In the genomic region with DNA sequence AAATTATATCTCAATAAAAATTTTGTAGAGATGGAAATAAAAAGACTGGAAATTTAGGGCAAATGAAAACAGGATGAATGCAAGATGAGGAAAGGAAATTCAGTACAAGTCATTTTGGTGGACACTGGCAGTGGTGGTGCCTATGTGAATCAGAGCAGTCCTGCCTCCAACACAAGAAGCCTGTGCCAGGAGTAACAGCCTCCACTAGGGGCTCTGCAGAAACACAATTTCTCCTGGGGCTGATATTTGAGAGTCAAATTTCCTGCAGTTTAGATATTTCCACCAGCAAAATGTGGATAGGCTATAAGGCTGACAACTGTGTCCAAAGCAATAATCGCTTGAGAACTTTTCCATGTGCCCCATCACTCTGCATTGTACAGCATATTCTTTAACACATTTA, we compare ENCODE assay signal across 9 cellular contexts. TPM values are rescaled to one million over a fixed set of nuclear protein-coding genes. Genes with fewer than 3 reads are reported as not detected.
DNase-seq lines count a peak whose midpoint lies in the region; ATAC-seq and TF ChIP-seq lines count a peak whose summit lies in the region.
"Had no signal": no experiment of that assay in that cellular context is flagged by ENCODE, and none has a peak within 500 bp of the region (broad histone marks: within the 10 kb centered on the region; RNA-seq: fewer than 3 reads in every experiment).

No MANE protein-coding gene starts in this region.

- no peak overlapping the region for H3K27ac ChIP-seq in liver (ENCODE audit: low read depth in 1 of 2, low read length in 2 of 2)

- no peak overlapping the region for H3K9ac ChIP-seq in liver (ENCODE audit: low read depth in 1 of 2, low read length in 2 of 2)

- H3K4me1 Mint-ChIP-seq in natural killer cell = peaks cover 12 to 13% of the 10 kb centered on the region in 2 donors
- H3K4me1 Mint-ChIP-seq in natural killer cell treated with Interleukin-12 subunit alpha and Interleukin-12 subunit beta and Interleukin-15 and Interleukin-18, amount 100 ng/mL, for 72 hours (ENCODE audit: low read depth in 2 of 2) = peaks cover 0 to 10% of the 10 kb centered on the region in 2 donors

- DNase-seq in natural killer cell (no peak), cardiac fibroblast (ENCODE audit: low read depth in 2 of 2) (peak; percentile 46 to 75), NCI-H510A (lab: John Stamatoyannopoulos, UW) (no peak)
- no peak for DNase-seq in natural killer cell treated with Interleukin-12 subunit alpha and Interleukin-12 subunit beta and Interleukin-15 and Interleukin-18, amount 100 ng/mL, for 72 hours (ENCODE audit: low spot score)
- DNase-seq: CD4-positive, alpha-beta T cell had no signal

- H3K4me3 Mint-ChIP-seq in natural killer cell = no peak overlapping the region
- H3K4me3 Mint-ChIP-seq in natural killer cell treated with Interleukin-12 subunit alpha and Interleukin-12 subunit beta and Interleukin-15 and Interleukin-18, amount 100 ng/mL, for 72 hours = no peak overlapping the region
- H3K4me3 Mint-ChIP-seq: CD4-positive, alpha-beta T cell had no signal

- no peak overlapping the region for H3K27ac Mint-ChIP-seq in natural killer cell
- no peak overlapping the region for H3K27ac Mint-ChIP-seq in natural killer cell treated with Interleukin-12 subunit alpha and Interleukin-12 subunit beta and Interleukin-15 and Interleukin-18, amount 100 ng/mL, for 72 hours
- H3K27ac Mint-ChIP-seq: CD4-positive, alpha-beta T cell had no signal

- no peaks in the 10 kb centered on the region for H3K9me3 Mint-ChIP-seq in natural killer cell
- no peaks in the 10 kb centered on the region for H3K9me3 Mint-ChIP-seq in natural killer cell treated with Interleukin-12 subunit alpha and Interleukin-12 subunit beta and Interleukin-15 and Interleukin-18, amount 100 ng/mL, for 72 hours
- H3K9me3 Mint-ChIP-seq: CD4-positive, alpha-beta T cell had no signal

- TF ChIP-seq RAD21 in liver (IDR thresholded peaks at IDR 0.05) = peak; percentile 69 to 78

- intact Hi-C loops in natural killer cell (cut with micrococcal nuclease) = loop anchor here (10.0 kb wide), 1 partner anchor 803 kb away; no protein-coding TSS in a partner anchor

- no peaks in the 10 kb centered on the region for H3K36me3 Mint-ChIP-seq in natural killer cell
- H3K36me3 Mint-ChIP-seq in natural killer cell treated with Interleukin-12 subunit alpha and Interleukin-12 subunit beta and Interleukin-15 and Interleukin-18, amount 100 ng/mL, for 72 hours = no peaks in the 10 kb centered on the region

- H3K4me1 ChIP-seq in liver (ENCODE audit: control insufficient read depth in 4 of 4, insufficient read depth in 4 of 4, low read length in 3 of 4) = peaks cover 6 to 14% (median 12%) of the 10 kb centered on the region in 4 donors

- no peak overlapping the region for H3K4me3 ChIP-seq in cardiac fibroblast (replicated peaks in 1 of 2; ENCODE audit: low read depth in 2 of 2, low read length in 2 of 2)
- H3K4me3 ChIP-seq in liver (ENCODE audit: low read depth in 1 of 3, low read length in 3 of 3) = no peak overlapping the region

- 63% methylated on average over 1 of the region's 1 CpG for WGBS in liver

- ATAC-seq in natural killer cell (no peak), GM18511 (IDR thresholded peaks at IDR 0.05; ENCODE audit: unreplicated experiment) (no peak), GM18873 (IDR thresholded peaks at IDR 0.05; ENCODE audit: low FRiP score, unreplicated experiment) (no peak)
- ATAC-seq in natural killer cell treated with Interleukin-12 subunit alpha and Interleukin-12 subunit beta and Interleukin-15 and Interleukin-18, amount 100 ng/mL, for 72 hours = no peak
- no peak for ATAC-seq in activated CD4-positive, CD25-positive, alpha-beta regulatory T cell treated with anti-CD3 and anti-CD28 coated beads, Interleukin-2, amount 50 U/mL, for 24 hours

- H3K27me3 ChIP-seq in liver (ENCODE audit: control insufficient read depth in 4 of 4, insufficient read depth in 4 of 4, low read length in 3 of 4) = no peaks in the 10 kb centered on the region

- no peaks in the 10 kb centered on the region for H3K9me3 ChIP-seq in liver (ENCODE audit: control insufficient read depth in 4 of 4, low read length in 3 of 4)

- H3K27me3 Mint-ChIP-seq in natural killer cell (ENCODE audit: low read depth in 2 of 2) = peaks cover 36 to 82% of the 10 kb centered on the region in 2 donors
- H3K27me3 Mint-ChIP-seq in natural killer cell treated with Interleukin-12 subunit alpha and Interleukin-12 subunit beta and Interleukin-15 and Interleukin-18, amount 100 ng/mL, for 72 hours = peaks cover 15 to 32% of the 10 kb centered on the region in 2 donors

- TF ChIP-seq CTCF in natural killer cell (IDR thresholded peaks at IDR 0.05) (peak; percentile 21), cardiac fibroblast (IDR thresholded peaks at IDR 0.05; ENCODE audit: low read depth, low read length) (peak; percentile 62), liver (IDR thresholded peaks at IDR 0.05; ENCODE audit: low read depth, low read length, missing input control) (peak; percentile 48)

- H3K36me3 ChIP-seq in liver (ENCODE audit: control insufficient read depth in 4 of 4, insufficient read depth in 3 of 4, low read depth in 1 of 4, low read length in 3 of 4) = no peaks in the 10 kb centered on the region

TF ChIP-seq in liver, 16 proteins besides CTCF, POLR2A, EP300 and RAD21:
- no peak for TF ChIP-seq HNF4G (IDR thresholded peaks at IDR 0.05)
- TF ChIP-seq NR2F2 (IDR thresholded peaks at IDR 0.05) = no peak
- no peak for TF ChIP-seq FOXA1 (IDR thresholded peaks at IDR 0.05)
- TF ChIP-seq, protein P1, sequence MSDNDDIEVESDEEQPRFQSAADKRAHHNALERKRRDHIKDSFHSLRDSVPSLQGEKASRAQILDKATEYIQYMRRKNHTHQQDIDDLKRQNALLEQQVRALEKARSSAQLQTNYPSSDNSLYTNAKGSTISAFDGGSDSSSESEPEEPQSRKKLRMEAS (IDR thresholded peaks at IDR 0.05) = no peak
- TF ChIP-seq EGR1 (IDR thresholded peaks at IDR 0.05; ENCODE audit: low read depth in 2 of 2) = no peak
- no peak for TF ChIP-seq RXRA (IDR thresholded peaks at IDR 0.05)
- TF ChIP-seq, protein P2, sequence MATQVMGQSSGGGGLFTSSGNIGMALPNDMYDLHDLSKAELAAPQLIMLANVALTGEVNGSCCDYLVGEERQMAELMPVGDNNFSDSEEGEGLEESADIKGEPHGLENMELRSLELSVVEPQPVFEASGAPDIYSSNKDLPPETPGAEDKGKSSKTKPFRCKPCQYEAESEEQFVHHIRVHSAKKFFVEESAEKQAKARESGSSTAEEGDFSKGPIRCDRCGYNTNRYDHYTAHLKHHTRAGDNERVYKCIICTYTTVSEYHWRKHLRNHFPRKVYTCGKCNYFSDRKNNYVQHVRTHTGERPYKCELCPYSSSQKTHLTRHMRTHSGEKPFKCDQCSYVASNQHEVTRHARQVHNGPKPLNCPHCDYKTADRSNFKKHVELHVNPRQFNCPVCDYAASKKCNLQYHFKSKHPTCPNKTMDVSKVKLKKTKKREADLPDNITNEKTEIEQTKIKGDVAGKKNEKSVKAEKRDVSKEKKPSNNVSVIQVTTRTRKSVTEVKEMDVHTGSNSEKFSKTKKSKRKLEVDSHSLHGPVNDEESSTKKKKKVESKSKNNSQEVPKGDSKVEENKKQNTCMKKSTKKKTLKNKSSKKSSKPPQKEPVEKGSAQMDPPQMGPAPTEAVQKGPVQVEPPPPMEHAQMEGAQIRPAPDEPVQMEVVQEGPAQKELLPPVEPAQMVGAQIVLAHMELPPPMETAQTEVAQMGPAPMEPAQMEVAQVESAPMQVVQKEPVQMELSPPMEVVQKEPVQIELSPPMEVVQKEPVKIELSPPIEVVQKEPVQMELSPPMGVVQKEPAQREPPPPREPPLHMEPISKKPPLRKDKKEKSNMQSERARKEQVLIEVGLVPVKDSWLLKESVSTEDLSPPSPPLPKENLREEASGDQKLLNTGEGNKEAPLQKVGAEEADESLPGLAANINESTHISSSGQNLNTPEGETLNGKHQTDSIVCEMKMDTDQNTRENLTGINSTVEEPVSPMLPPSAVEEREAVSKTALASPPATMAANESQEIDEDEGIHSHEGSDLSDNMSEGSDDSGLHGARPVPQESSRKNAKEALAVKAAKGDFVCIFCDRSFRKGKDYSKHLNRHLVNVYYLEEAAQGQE (IDR thresholded peaks at IDR 0.05) = no peak
- no peak for TF ChIP-seq HNF4A (conservative IDR thresholded peaks at IDR 0.05)
- TF ChIP-seq, protein P3, sequence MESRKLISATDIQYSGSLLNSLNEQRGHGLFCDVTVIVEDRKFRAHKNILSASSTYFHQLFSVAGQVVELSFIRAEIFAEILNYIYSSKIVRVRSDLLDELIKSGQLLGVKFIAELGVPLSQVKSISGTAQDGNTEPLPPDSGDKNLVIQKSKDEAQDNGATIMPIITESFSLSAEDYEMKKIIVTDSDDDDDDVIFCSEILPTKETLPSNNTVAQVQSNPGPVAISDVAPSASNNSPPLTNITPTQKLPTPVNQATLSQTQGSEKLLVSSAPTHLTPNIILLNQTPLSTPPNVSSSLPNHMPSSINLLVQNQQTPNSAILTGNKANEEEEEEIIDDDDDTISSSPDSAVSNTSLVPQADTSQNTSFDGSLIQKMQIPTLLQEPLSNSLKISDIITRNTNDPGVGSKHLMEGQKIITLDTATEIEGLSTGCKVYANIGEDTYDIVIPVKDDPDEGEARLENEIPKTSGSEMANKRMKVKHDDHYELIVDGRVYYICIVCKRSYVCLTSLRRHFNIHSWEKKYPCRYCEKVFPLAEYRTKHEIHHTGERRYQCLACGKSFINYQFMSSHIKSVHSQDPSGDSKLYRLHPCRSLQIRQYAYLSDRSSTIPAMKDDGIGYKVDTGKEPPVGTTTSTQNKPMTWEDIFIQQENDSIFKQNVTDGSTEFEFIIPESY (IDR thresholded peaks at IDR 0.05) = no peak
- TF ChIP-seq TAF1 (conservative IDR thresholded peaks at IDR 0.05) = no peak
- TF ChIP-seq SP1 (IDR thresholded peaks at IDR 0.05) = no peak
- TF ChIP-seq, protein P4, sequence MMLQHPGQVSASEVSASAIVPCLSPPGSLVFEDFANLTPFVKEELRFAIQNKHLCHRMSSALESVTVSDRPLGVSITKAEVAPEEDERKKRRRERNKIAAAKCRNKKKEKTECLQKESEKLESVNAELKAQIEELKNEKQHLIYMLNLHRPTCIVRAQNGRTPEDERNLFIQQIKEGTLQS (IDR thresholded peaks at IDR 0.05) = no peak
- TF ChIP-seq YY1 (IDR thresholded peaks at IDR 0.05) = no peak
- no peak for TF ChIP-seq GABPA (IDR thresholded peaks at IDR 0.05 in 1 of 2, conservative IDR thresholded peaks at IDR 0.05 in 1 of 2)
- TF ChIP-seq FOXA2 (IDR thresholded peaks at IDR 0.05) = no peak

RNA-seq across cellular contexts. Expression of a gene that starts 4.7 kb away (rescaled TPM):
- total RNA-seq in natural killer cell (10 to 100 TPM; 16.9 to 22.9 (median 21.6) TPM), liver (1 to 10 TPM; 3.1 to 5.1 TPM)
- total RNA-seq in natural killer cell treated with Interleukin-12 subunit alpha and Interleukin-12 subunit beta and Interleukin-15 and Interleukin-18, amount 100 ng/mL, for 72 hours = 10 to 100 TPM in 1 of 2 donors, 1 to 10 TPM in 1; 3.5 to 14.0 TPM
- polyA plus RNA-seq in liver = 1 to 10 TPM; 1.4 to 1.6 TPM

Comparison
In these comparisons a context has a peak if more than half of its experiments do, and no peak if none do; other contexts are left out.
1. DNase-seq: peak in cardiac fibroblast (2 of 2); none in natural killer cell (single experiment), natural killer cell treated with Interleukin-12 subunit alpha and Interleukin-12 subunit beta and Interleukin-15 and Interleukin-18, amount 100 ng/mL, for 72 hours (single experiment) and NCI-H510A (single experiment).
2. Peak in every context shown above with its lines, with median percentiles within 50 percentile points of each other: CTCF ChIP-seq.